Comparison of ENCODE assay signal across 8 cellular contexts in genomic region chr7:48090095-48090805, GRCh38. TPM values are rescaled to one million over a fixed set of nuclear protein-coding genes. Genes with fewer than 3 reads are reported as not detected.
DNase-seq lines count a peak whose midpoint lies in the region; ATAC-seq and TF ChIP-seq lines count a peak whose summit lies in the region.

No MANE protein-coding gene starts in this region.

- CTCF ChIA-PET in activated CD4-positive, alpha-beta memory T cell treated with anti-CD3 and anti-CD28 coated beads for 36 hours (lab: Charles Lee): interaction anchor here (0.8 to 3.5 kb wide), 3 partner anchors 19 to 99 kb away, joined by 3 to 22 read pairs (median 3); no protein-coding TSS in a partner anchor

- DNase-seq in GM06990 (ENCODE audit: extremely low read depth, insufficient read length) (peak; percentile 22), right cardiac atrium (peak; percentile 48 to 79 (median 77)), retina (peak; percentile 57), NCI-H2227 treated with DMSO at 0.1 percent for 48 hours (lab: John Stamatoyannopoulos, UW) (no peak), DMS 273 (lab: John Stamatoyannopoulos, UW; ENCODE audit: unreplicated experiment) (no peak), ureter (ENCODE audit: low spot score) (no peak)
- no peak for DNase-seq in activated CD4-positive, alpha-beta memory T cell treated with anti-CD3 and anti-CD28 coated beads for 36 hours
- DNase-seq in stimulated activated CD4-positive, alpha-beta T cell treated with anti-CD3 and anti-CD28 coated beads, Interleukin-4, amount 100 ng/mL, for 24 hours: no peak

- peaks cover 76% of the 10 kb centered on the region for H3K4me1 Mint-ChIP-seq in activated CD4-positive, alpha-beta memory T cell treated with anti-CD3 and anti-CD28 coated beads for 36 hours (ENCODE audit: low read depth)

- no peaks in the 10 kb centered on the region for H3K4me1 ChIP-seq in right cardiac atrium (ENCODE audit: control insufficient read depth, insufficient read depth, low read length)

- peak overlapping the region; percentile 70 for H3K27ac Mint-ChIP-seq in activated CD4-positive, alpha-beta memory T cell treated with anti-CD3 and anti-CD28 coated beads for 36 hours

- peaks cover 46% of the 10 kb centered on the region for H3K36me3 Mint-ChIP-seq in activated CD4-positive, alpha-beta memory T cell treated with anti-CD3 and anti-CD28 coated beads for 36 hours

- no peaks in the 10 kb centered on the region for H3K9me3 Mint-ChIP-seq in activated CD4-positive, alpha-beta memory T cell treated with anti-CD3 and anti-CD28 coated beads for 36 hours

- intact Hi-C loops in activated CD4-positive, alpha-beta memory T cell treated with anti-CD3 and anti-CD28 coated beads for 36 hours (cut with micrococcal nuclease): no loop called here
- intact Hi-C loops in right cardiac atrium (cut with DNase I): loop anchor here in 1 of 4 donors (10.0 kb wide), 1 partner anchor 55 kb away; the partner anchor contains the start of gene C7orf57

- H3K27ac ChIP-seq in right cardiac atrium (ENCODE audit: low read length): no peak overlapping the region

- POLR2A ChIA-PET in activated CD4-positive, alpha-beta memory T cell treated with anti-CD3 and anti-CD28 coated beads for 36 hours (lab: Charles Lee): interaction anchor here (0.7 kb wide), 1 partner anchor 25 kb away, joined by 3 read pairs; no protein-coding TSS in a partner anchor

- ATAC-seq in right cardiac atrium: peak in 1 of 2 donors; percentile 30

- peak overlapping the region; percentile 83 for H3K4me3 Mint-ChIP-seq in activated CD4-positive, alpha-beta memory T cell treated with anti-CD3 and anti-CD28 coated beads for 36 hours

- H3K36me3 ChIP-seq in GM06990 (ENCODE audit: control insufficient read depth, insufficient read depth, low read length): no peaks in the 10 kb centered on the region

- H3K9me3 ChIP-seq in right cardiac atrium (ENCODE audit: control insufficient read depth, low read length): no peaks in the 10 kb centered on the region

- H3K27me3 ChIP-seq in GM06990 (replicated peaks; ENCODE audit: control insufficient read depth, insufficient read depth, low read length) (no peaks in the 10 kb centered on the region), right cardiac atrium (ENCODE audit: control insufficient read depth, insufficient read depth) (no peaks in the 10 kb centered on the region)

- H3K27me3 Mint-ChIP-seq in activated CD4-positive, alpha-beta memory T cell treated with anti-CD3 and anti-CD28 coated beads for 36 hours: no peaks in the 10 kb centered on the region

- H3K4me3 ChIP-seq in GM06990 (replicated peaks; ENCODE audit: low read depth, low read length) (no peak overlapping the region), right cardiac atrium (ENCODE audit: low read length) (peak overlapping the region; percentile 56)

- no peak for TF ChIP-seq CTCF in GM06990 (IDR thresholded peaks at IDR 0.05; ENCODE audit: insufficient read depth, low read length, poor library complexity, severe bottlenecking)

- 63% methylated on average over 28 of the region's 28 CpGs for WGBS in right cardiac atrium

RNA-seq across cellular contexts. Expression of gene UPP1, which starts 1.2 kb away (rescaled TPM):
- total RNA-seq in activated CD4-positive, alpha-beta memory T cell treated with anti-CD3 and anti-CD28 coated beads for 36 hours: 100 to 1,000 TPM; 115 to 121 TPM
- total RNA-seq in right cardiac atrium (10 to 100 TPM; 20.6 to 29.0 (median 23.5) TPM), ureter (58.2 TPM)
- 17.3 TPM for polyA plus RNA-seq in right cardiac atrium

RNA-seq across cellular contexts. Expression of gene C7orf57, which starts 54.9 kb away (rescaled TPM):
- total RNA-seq in activated CD4-positive, alpha-beta memory T cell treated with anti-CD3 and anti-CD28 coated beads for 36 hours: under 1 TPM; 0.71 to 0.90 TPM
- total RNA-seq in right cardiac atrium (not detected), ureter (0.42 TPM)
- not detected for polyA plus RNA-seq in right cardiac atrium

Comparison
In these comparisons a context has a peak if more than half of its experiments do, and no peak if none do; other contexts are left out.
1. DNase-seq: peak in GM06990 (single experiment), right cardiac atrium (3 of 3) and retina (single experiment); none in activated CD4-positive, alpha-beta memory T cell treated with anti-CD3 and anti-CD28 coated beads for 36 hours (single experiment), NCI-H2227 treated with DMSO at 0.1 percent for 48 hours (single experiment), DMS 273 (single experiment), ureter (single experiment) and stimulated activated CD4-positive, alpha-beta T cell treated with anti-CD3 and anti-CD28 coated beads, Interleukin-4, amount 100 ng/mL, for 24 hours (single experiment).